19 cellular contexts compared by ENCODE assay signal in the genomic region with DNA sequence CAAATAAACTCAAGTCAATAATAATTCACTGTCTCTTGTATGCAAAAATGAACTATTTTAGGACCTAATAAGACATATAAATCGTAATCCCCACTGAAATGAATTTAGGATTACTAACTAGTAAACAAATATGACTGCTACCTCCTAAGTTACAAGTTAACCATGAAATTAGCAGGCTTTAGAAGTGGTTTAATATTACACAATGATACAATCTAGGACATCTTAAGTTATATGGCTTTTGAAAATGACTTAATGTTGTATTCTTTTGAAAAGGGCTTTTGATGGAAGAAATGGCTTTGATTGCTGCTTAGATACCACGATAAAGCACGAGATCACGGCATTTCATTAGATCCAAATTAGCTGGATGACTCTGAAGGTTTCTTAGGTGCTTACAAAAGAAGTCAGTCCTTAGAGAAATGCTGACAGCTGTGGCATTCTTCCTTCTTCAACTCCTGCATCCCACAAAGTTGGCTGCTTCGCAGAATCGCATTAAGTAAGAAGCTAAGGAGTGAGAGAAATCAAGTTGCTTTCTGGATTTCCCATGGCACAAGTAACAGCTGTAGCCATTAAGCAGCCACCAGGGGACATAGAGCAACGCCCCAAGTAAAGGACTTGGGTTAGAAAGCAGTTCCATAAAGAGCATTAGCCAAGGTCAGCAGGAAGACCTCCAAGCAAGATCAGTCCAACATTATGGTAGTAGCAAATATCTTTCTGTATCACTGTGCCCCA. TPM values are rescaled to one million over a fixed set of nuclear protein-coding genes. Genes with fewer than 3 reads are reported as not detected.
DNase-seq lines count a peak whose midpoint lies in the region; ATAC-seq and TF ChIP-seq lines count a peak whose summit lies in the region.
"Had no signal": no experiment of that assay in that cellular context is flagged by ENCODE, and none has a peak within 500 bp of the region (broad histone marks: within the 10 kb centered on the region; RNA-seq: fewer than 3 reads in every experiment).

No MANE protein-coding gene starts in this region.

- POLR2A ChIA-PET in WTC11 (lab: Charles Lee) = no interaction called here

- no peaks in the 10 kb centered on the region for H3K79me2 ChIP-seq in mesendoderm (ENCODE audit: control insufficient read depth, insufficient read depth, low read length)

- 0 out of 2 replicates have a peak, but pooled peaks cover 3% of the 10 kb centered on the region for H3K4me1 Mint-ChIP-seq in WTC11

- no peak overlapping the region for H3K23ac ChIP-seq in mesendoderm (ENCODE audit: low read length)

- no peak overlapping the region for H3K4me3 Mint-ChIP-seq in WTC11
- H3K4me3 Mint-ChIP-seq: B cell had no signal

- CTCF ChIA-PET in WTC11 (lab: Charles Lee) = no interaction called here

- H3K27me3 ChIP-seq in mesendoderm (ENCODE audit: insufficient read depth, low read length, poor library complexity) (no peaks in the 10 kb centered on the region), left ventricle myocardium inferior (ENCODE audit: low read depth) (no peaks in the 10 kb centered on the region), right lobe of liver (no peaks in the 10 kb centered on the region)

- H3K27me3 Mint-ChIP-seq in WTC11 (ENCODE audit: low read depth) = peaks cover 9% of the 10 kb centered on the region
- H3K27me3 Mint-ChIP-seq: B cell had no signal

- ATAC-seq in WTC11 (peak; percentile 60), right lobe of liver (no peak), GM19023 (IDR thresholded peaks at IDR 0.05; ENCODE audit: unreplicated experiment) (no peak), HG02678 (IDR thresholded peaks at IDR 0.05; ENCODE audit: unreplicated experiment) (no peak)
- ATAC-seq: SK-N-SH treated with all-trans-retinoic acid at 6 μM for 48 hours had no signal

- H3K4me3 ChIP-seq in mesendoderm (ENCODE audit: low read length) (no peak overlapping the region), left ventricle myocardium inferior (no peak overlapping the region), right lobe of liver (no peak overlapping the region)

- H3K36me3 ChIP-seq in mesendoderm (ENCODE audit: control insufficient read depth, insufficient read depth, low read length) (no peaks in the 10 kb centered on the region), left ventricle myocardium inferior (peaks cover 19% of the 10 kb centered on the region), right lobe of liver (peaks cover 0 to 4% (median 3%) of the 10 kb centered on the region in 4 donors)

- H3K9ac ChIP-seq in mesendoderm (ENCODE audit: low read length) = no peak overlapping the region

- H2BK5ac ChIP-seq in mesendoderm (ENCODE audit: low read length) = no peak overlapping the region

- no peak overlapping the region for H3K18ac ChIP-seq in mesendoderm (ENCODE audit: low read length)

- no peak overlapping the region for H4K5ac ChIP-seq in mesendoderm (ENCODE audit: low read length)

- H2AK5ac ChIP-seq in mesendoderm (ENCODE audit: low read length) = no peak overlapping the region

- H3K9me3 ChIP-seq in left ventricle myocardium inferior (replicated peaks) (no peaks in the 10 kb centered on the region), right lobe of liver (no peaks in the 10 kb centered on the region)

- no peak overlapping the region for H2BK120ac ChIP-seq in mesendoderm (ENCODE audit: low read depth, low read length)

- H3K27ac ChIP-seq in mesendoderm (ENCODE audit: low read depth, low read length) = no peak overlapping the region
- H3K27ac ChIP-seq in left ventricle myocardium inferior (replicated peaks) = no peak overlapping the region
- no peak overlapping the region for H3K27ac ChIP-seq in right lobe of liver

- TF ChIP-seq CTCF in WTC11 (IDR thresholded peaks at IDR 0.05) (no peak), left ventricle myocardium inferior (IDR thresholded peaks at IDR 0.05; ENCODE audit: borderline replicate concordance) (no peak), right lobe of liver (IDR thresholded peaks at IDR 0.05) (no peak)

- no peak for TF ChIP-seq POLR2A in right lobe of liver (IDR thresholded peaks at IDR 0.05)

- H3K56ac ChIP-seq in mesendoderm (ENCODE audit: low read length) = no peak overlapping the region

- intact Hi-C loops in left ventricle myocardium inferior (cut with micrococcal nuclease) = no loop called here
- intact Hi-C loops in right lobe of liver (cut with DNase I) = no loop called here

- H4K8ac ChIP-seq in mesendoderm (ENCODE audit: low read depth, low read length) = no peak overlapping the region

- H3K36me3 Mint-ChIP-seq in WTC11 = no peaks in the 10 kb centered on the region

- H3K4me1 ChIP-seq in mesendoderm (ENCODE audit: control insufficient read depth, low read depth, low read length) (peaks cover 2% of the 10 kb centered on the region), left ventricle myocardium inferior (peaks cover 7% of the 10 kb centered on the region), right lobe of liver (peaks cover 0 to 2% (median under 1%) of the 10 kb centered on the region in 4 donors)

- no peak overlapping the region for H3K4me2 ChIP-seq in mesendoderm (ENCODE audit: low read length)

- H2BK15ac ChIP-seq in mesendoderm (replicated peaks; ENCODE audit: low read depth) = no peak overlapping the region

- no peak overlapping the region for H3K27ac Mint-ChIP-seq in WTC11
- H3K27ac Mint-ChIP-seq: B cell had no signal

- no peaks in the 10 kb centered on the region for H3K79me1 ChIP-seq in mesendoderm (ENCODE audit: low read length)

- H3K4ac ChIP-seq in mesendoderm (ENCODE audit: low read depth, low read length) = no peak overlapping the region

- WGBS in mesendoderm (ENCODE audit: extremely low coverage, insufficient coverage, low lambda C conversion rate) = no CpG with 5 or more reads among the region's 7 CpGs
- WGBS in right lobe of liver (ENCODE audit: insufficient coverage, low coverage, low lambda C conversion rate, missing lambda C conversion rate) = 90% methylated on average over 7 of the region's 7 CpGs

- DNase-seq in NCI-H82 (lab: John Stamatoyannopoulos, UW) (peak; percentile 27), NCI-H82 treated with DMSO at 0.1 percent for 48 hours (lab: John Stamatoyannopoulos, UW; ENCODE audit: unreplicated experiment) (no peak), WTC11 (ENCODE audit: low spot score) (no peak), mesendoderm (peak; percentile 32), left ventricle myocardium inferior (no peak), right lobe of liver (no peak)
- DNase-seq: 8988T; H7; IMR-90; NCI-H1048; NCI-H1436 treated with DMSO at 0.1 percent for 48 hours; NCI-H2029; NCI-H446 treated with DMSO at 0.1 percent for 48 hours; NK-92 treated with Interleukin-12 subunit alpha and Interleukin-12 subunit beta, amount 100 ng/mL, for 24 hours; Right ventricle myocardium superior had no signal

- H3K9me3 Mint-ChIP-seq in WTC11 = no peaks in the 10 kb centered on the region

TF ChIP-seq in WTC11, 78 proteins besides CTCF, POLR2A, EP300 and RAD21 (continues in another document):
- TF ChIP-seq ZNF219 (CRISPR knock-in tag; IDR thresholded peaks at IDR 0.05; ENCODE audit: borderline replicate concordance) (no peak), IRF2 (CRISPR knock-in tag; IDR thresholded peaks at IDR 0.05; ENCODE audit: borderline replicate concordance, low read depth) (no peak), NR1H2 (CRISPR knock-in tag; IDR thresholded peaks at IDR 0.05) (no peak), ZNF263 (CRISPR knock-in tag; IDR thresholded peaks at IDR 0.05; ENCODE audit: low read depth) (no peak), SP1 (CRISPR knock-in tag; conservative IDR thresholded peaks at IDR 0.05) (no peak), TP53 (CRISPR knock-in tag; IDR thresholded peaks at IDR 0.05) (no peak), NR2C2 (CRISPR knock-in tag; IDR thresholded peaks at IDR 0.05) (no peak), MYBL2 (CRISPR knock-in tag; IDR thresholded peaks at IDR 0.05) (no peak)
- TF ChIP-seq, protein P1, sequence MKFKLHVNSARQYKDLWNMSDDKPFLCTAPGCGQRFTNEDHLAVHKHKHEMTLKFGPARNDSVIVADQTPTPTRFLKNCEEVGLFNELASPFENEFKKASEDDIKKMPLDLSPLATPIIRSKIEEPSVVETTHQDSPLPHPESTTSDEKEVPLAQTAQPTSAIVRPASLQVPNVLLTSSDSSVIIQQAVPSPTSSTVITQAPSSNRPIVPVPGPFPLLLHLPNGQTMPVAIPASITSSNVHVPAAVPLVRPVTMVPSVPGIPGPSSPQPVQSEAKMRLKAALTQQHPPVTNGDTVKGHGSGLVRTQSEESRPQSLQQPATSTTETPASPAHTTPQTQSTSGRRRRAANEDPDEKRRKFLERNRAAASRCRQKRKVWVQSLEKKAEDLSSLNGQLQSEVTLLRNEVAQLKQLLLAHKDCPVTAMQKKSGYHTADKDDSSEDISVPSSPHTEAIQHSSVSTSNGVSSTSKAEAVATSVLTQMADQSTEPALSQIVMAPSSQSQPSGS (CRISPR knock-in tag; IDR thresholded peaks at IDR 0.05; ENCODE audit: borderline replicate concordance, low read depth) = no peak
- TF ChIP-seq, protein P2, sequence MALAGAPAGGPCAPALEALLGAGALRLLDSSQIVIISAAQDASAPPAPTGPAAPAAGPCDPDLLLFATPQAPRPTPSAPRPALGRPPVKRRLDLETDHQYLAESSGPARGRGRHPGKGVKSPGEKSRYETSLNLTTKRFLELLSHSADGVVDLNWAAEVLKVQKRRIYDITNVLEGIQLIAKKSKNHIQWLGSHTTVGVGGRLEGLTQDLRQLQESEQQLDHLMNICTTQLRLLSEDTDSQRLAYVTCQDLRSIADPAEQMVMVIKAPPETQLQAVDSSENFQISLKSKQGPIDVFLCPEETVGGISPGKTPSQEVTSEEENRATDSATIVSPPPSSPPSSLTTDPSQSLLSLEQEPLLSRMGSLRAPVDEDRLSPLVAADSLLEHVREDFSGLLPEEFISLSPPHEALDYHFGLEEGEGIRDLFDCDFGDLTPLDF (CRISPR knock-in tag; IDR thresholded peaks at IDR 0.05) = no peak
- TF ChIP-seq, protein P3, sequence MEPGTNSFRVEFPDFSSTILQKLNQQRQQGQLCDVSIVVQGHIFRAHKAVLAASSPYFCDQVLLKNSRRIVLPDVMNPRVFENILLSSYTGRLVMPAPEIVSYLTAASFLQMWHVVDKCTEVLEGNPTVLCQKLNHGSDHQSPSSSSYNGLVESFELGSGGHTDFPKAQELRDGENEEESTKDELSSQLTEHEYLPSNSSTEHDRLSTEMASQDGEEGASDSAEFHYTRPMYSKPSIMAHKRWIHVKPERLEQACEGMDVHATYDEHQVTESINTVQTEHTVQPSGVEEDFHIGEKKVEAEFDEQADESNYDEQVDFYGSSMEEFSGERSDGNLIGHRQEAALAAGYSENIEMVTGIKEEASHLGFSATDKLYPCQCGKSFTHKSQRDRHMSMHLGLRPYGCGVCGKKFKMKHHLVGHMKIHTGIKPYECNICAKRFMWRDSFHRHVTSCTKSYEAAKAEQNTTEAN (CRISPR knock-in tag; IDR thresholded peaks at IDR 0.05) = no peak

RNA-seq across cellular contexts. Expression of a gene that starts 6.9 kb away (rescaled TPM):
- total RNA-seq in WTC11 (2021) (3.3 to 5.0 TPM (median 4.1 TPM) in 3 replicates), left ventricle myocardium inferior (4.3 TPM), right lobe of liver (10 to 100 TPM in 3 of 6 experiments, 1 to 10 TPM in 3; 6.3 to 13.5 (median 9.5) TPM)
- 3.6 TPM for polyA plus RNA-seq in mesendoderm (2013, experiment 1 of 2)
- polyA plus RNA-seq in mesendoderm (2013, experiment 2 of 2) = 3.2 TPM

Comparison
In these comparisons a context has a peak if more than half of its experiments do, and no peak if none do; other contexts are left out.
1. DNase-seq: peak in NCI-H82 (single experiment) and mesendoderm (single experiment); none in NCI-H82 treated with DMSO at 0.1 percent for 48 hours (single experiment), WTC11 (single experiment), left ventricle myocardium inferior (single experiment) and right lobe of liver (0 of 3).